Comparison of ENCODE assay signal across 1 cellular context in genomic region chr16:83966153-83966696, GRCh38.
A peak's percentile ranks its signal among the peaks of the same experiment; 100 is the strongest.
TF ChIP-seq lines count a peak whose summit lies in the region.

No MANE protein-coding gene starts in this region.

TF ChIP-seq in A549, 52 proteins besides CTCF, POLR2A, EP300 and RAD21 (continued from another document):
- TF ChIP-seq EHMT2 (IDR thresholded peaks at IDR 0.05; ENCODE audit: low read depth) = no peak
- no peak for TF ChIP-seq KDM1A (IDR thresholded peaks at IDR 0.05; ENCODE audit: low read depth)
- no peak for TF ChIP-seq USF2 (IDR thresholded peaks at IDR 0.05)
- TF ChIP-seq GATA3 (IDR thresholded peaks at IDR 0.05; ENCODE audit: borderline replicate concordance) = no peak
- TF ChIP-seq JUN (IDR thresholded peaks at IDR 0.05) = peak in 1 of 2 experiments; percentile 12; a peak in 2 of 5 replicates
- TF ChIP-seq MAX (IDR thresholded peaks at IDR 0.05) = peak; percentile 35; the same call in 1 of the 2 replicates
